In the genomic region with DNA sequence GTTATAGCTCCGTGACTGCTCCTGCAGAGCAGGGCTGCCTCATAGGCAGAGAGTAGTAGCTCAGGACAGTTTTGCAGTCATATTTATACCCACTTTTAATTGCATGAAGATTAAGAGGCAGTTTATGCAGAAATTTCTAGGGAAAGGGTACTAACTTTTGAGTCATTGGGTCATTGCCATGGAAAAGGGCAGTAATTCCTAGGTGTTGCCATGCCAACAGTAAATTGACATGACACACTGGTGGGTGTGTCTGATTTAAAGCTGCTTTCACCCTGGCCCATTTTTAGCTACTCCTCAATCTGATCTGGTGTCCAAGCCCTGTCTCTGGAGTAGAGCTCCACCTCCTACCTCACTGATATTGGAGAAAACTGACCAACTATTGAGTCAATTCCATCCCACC, we compare ENCODE assay signal across 9 cellular contexts.
"Had no signal": no experiment of that assay in that cellular context is flagged by ENCODE, and none has a peak within 500 bp of the region (broad histone marks: within the 10 kb centered on the region; RNA-seq: fewer than 3 reads in every experiment).

No MANE protein-coding gene starts in this region.

- FAIRE-seq: H1, H54, HTR-8/SVneo had no signal

- H2AFZ ChIP-seq: GM23338 had no signal

- ATAC-seq: GM23338, HCT116 had no signal

- H3K4me2 ChIP-seq: GM23338 had no signal

- DNase-seq: H9, HFFc6, IMR-90, KBM-7 had no signal

- H3K4me3 ChIP-seq: GM23338 had no signal
